26 cellular contexts compared by ENCODE assay signal in the genomic region with DNA sequence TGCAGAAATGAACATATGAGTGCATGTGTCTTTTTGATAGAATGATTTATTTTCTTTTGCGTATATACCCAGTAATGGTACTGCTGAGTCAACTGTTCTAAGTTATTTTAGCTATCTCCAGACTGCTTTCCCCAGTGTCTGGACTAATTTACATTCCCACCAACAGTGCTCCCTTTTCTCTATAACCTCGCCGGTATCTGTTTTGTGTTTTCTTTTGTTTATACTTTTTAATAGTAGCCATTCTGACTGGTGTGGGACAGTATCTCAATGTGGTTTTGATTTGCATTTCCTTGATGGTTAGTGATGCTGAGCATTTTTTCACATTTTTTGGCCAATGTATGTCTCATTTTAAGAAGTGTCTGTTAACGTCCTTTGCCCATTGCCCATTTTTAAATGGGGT.
DNase-seq lines count a peak whose midpoint lies in the region; FAIRE-seq and TF ChIP-seq lines count a peak whose summit lies in the region.
"Had no signal": no experiment of that assay in that cellular context is flagged by ENCODE, and none has a peak within 500 bp of the region (broad histone marks: within the 10 kb centered on the region; RNA-seq: fewer than 3 reads in every experiment).

No MANE protein-coding gene starts in this region.

- no peak overlapping the region for H2BK120ac ChIP-seq in mesenchymal stem cell (ENCODE audit: low read depth, low read length)

- no peak overlapping the region for H3K4me3 Mint-ChIP-seq in astrocyte (ENCODE audit: unreplicated experiment)
- H3K4me3 Mint-ChIP-seq: CD14-positive monocyte; CD4-positive, alpha-beta T cell; CD8-positive, alpha-beta memory T cell had no signal

- no peaks in the 10 kb centered on the region for H3K27me3 ChIP-seq in astrocyte (ENCODE audit: insufficient read depth, low read length)
- no peaks in the 10 kb centered on the region for H3K27me3 ChIP-seq in mesenchymal stem cell (ENCODE audit: control insufficient read depth in 1 of 2, insufficient read depth in 1 of 2, low read length in 2 of 2)
- no peaks in the 10 kb centered on the region for H3K27me3 ChIP-seq in prostate gland (replicated peaks; ENCODE audit: insufficient read depth)
- H3K27me3 ChIP-seq: BE2C; BLaER1 treated with 17β-estradiol and CSF1 and Interleukin-3, amounts not matched to agents 10 nM and 100 nM had no signal

- 100% methylated on average over 2 of the region's 4 CpGs for WGBS in mesenchymal stem cell
- 85% methylated on average over 4 of the region's 4 CpGs for WGBS in prostate gland

- no peaks in the 10 kb centered on the region for H4K20me1 ChIP-seq in astrocyte (ENCODE audit: insufficient read depth, low read length)
- H4K20me1 ChIP-seq: BLaER1 treated with 17β-estradiol and CSF1 and Interleukin-3, amounts not matched to agents 10 nM and 100 nM had no signal

- H3K18ac ChIP-seq in mesenchymal stem cell (ENCODE audit: low read depth in 1 of 2, low read length in 2 of 2): no peak overlapping the region

- no peak overlapping the region for H3K14ac ChIP-seq in mesenchymal stem cell (ENCODE audit: low read length in 2 of 2)

- H3K27me3 Mint-ChIP-seq in astrocyte (ENCODE audit: low read depth, unreplicated experiment): no peaks in the 10 kb centered on the region
- H3K27me3 Mint-ChIP-seq: CD4-positive, alpha-beta T cell; CD8-positive, alpha-beta memory T cell had no signal

- H3K36me3 Mint-ChIP-seq in astrocyte (ENCODE audit: low read depth, unreplicated experiment): no peaks in the 10 kb centered on the region
- H3K36me3 Mint-ChIP-seq: CD14-positive monocyte; CD8-positive, alpha-beta memory T cell had no signal

- H3K9me3 ChIP-seq in astrocyte (ENCODE audit: insufficient read depth, low read depth, low read length) (no peaks in the 10 kb centered on the region), mesenchymal stem cell (ENCODE audit: control insufficient read depth, low read length) (no peaks in the 10 kb centered on the region), prostate gland (no peaks in the 10 kb centered on the region)
- H3K9me3 ChIP-seq: A549; BE2C; BLaER1 treated with 17β-estradiol and CSF1 and Interleukin-3, amounts not matched to agents 10 nM and 100 nM had no signal

- DNase-seq in astrocyte (ENCODE audit: low read depth) (peak; percentile 60), fibroblast of mammary gland (ENCODE audit: low read depth) (peak; percentile 24), mesenchymal stem cell (peak; percentile 17), prostate gland (ENCODE audit: low spot score) (no peak), mesenteric fat pad (ENCODE audit: low spot score) (no peak), HuH-7.5 (ENCODE audit: low spot score) (no peak)
- DNase-seq: 8988T; ACHN; AML-193; BE2C; CD4-positive, alpha-beta T cell; CD8-positive, alpha-beta memory T cell; DMS 273 treated with DMSO at 0.1 percent for 48 hours; DMS79; EL; GDM1; GM23248; H7; HCEC 1CT had no signal

- no peak overlapping the region for H2AK5ac ChIP-seq in mesenchymal stem cell (ENCODE audit: low read length, severe bottlenecking)

- H2AFZ ChIP-seq in astrocyte (ENCODE audit: low read depth, low read length) (no peak overlapping the region), mesenchymal stem cell (ENCODE audit: low read depth, low read length) (no peak overlapping the region)
- H2AFZ ChIP-seq: GM23248 had no signal

- H3K36me3 ChIP-seq in astrocyte (ENCODE audit: insufficient read depth, low read length) (no peaks in the 10 kb centered on the region), mesenchymal stem cell (ENCODE audit: control insufficient read depth in 1 of 2, insufficient read depth in 2 of 2, low read depth in 1 of 2, low read length in 2 of 2) (no peaks in the 10 kb centered on the region), prostate gland (no peaks in the 10 kb centered on the region)
- H3K36me3 ChIP-seq: BE2C; BLaER1 treated with 17β-estradiol and CSF1 and Interleukin-3, amounts not matched to agents 10 nM and 100 nM had no signal

- no peak for TF ChIP-seq POLR2A in prostate gland (IDR thresholded peaks at IDR 0.05)

- no peak overlapping the region for H2BK12ac ChIP-seq in mesenchymal stem cell (ENCODE audit: low read length in 2 of 2)

- FAIRE-seq in astrocyte (lab: Jason Lieb, UNC) (no peak), endometrium (lab: Jason Lieb, UNC) (peak; percentile 98)
- FAIRE-seq: A549, GM12878, GM19239, H1 had no signal

- no peak overlapping the region for H4K8ac ChIP-seq in mesenchymal stem cell (ENCODE audit: low read length)

- H3K27ac ChIP-seq in astrocyte (ENCODE audit: low read depth, low read length): no peak overlapping the region
- H3K27ac ChIP-seq in mesenchymal stem cell (ENCODE audit: low read length, poor library complexity, severe bottlenecking): no peak overlapping the region
- no peak overlapping the region for H3K27ac ChIP-seq in prostate gland
- H3K27ac ChIP-seq: A549; BLaER1 treated with 17β-estradiol and CSF1 and Interleukin-3, amounts not matched to agents 10 nM and 100 nM; GM23248 had no signal

- H3K4ac ChIP-seq in mesenchymal stem cell (ENCODE audit: low read depth in 1 of 2, low read length in 2 of 2): no peak overlapping the region

- H3K27ac Mint-ChIP-seq in astrocyte (ENCODE audit: unreplicated experiment): no peak overlapping the region
- H3K27ac Mint-ChIP-seq: CD14-positive monocyte; CD4-positive, alpha-beta T cell; CD8-positive, alpha-beta memory T cell had no signal

- no peak overlapping the region for H3K23ac ChIP-seq in mesenchymal stem cell (ENCODE audit: low read length in 2 of 2)

- H3K4me1 ChIP-seq in astrocyte (ENCODE audit: insufficient read depth, low read length) (peaks cover 9% of the 10 kb centered on the region), mesenchymal stem cell (ENCODE audit: control insufficient read depth, insufficient read depth, low read depth, low read length) (no peaks in the 10 kb centered on the region), prostate gland (replicated peaks) (no peaks in the 10 kb centered on the region)
- H3K4me1 ChIP-seq: A549; BE2C; BLaER1 treated with 17β-estradiol and CSF1 and Interleukin-3, amounts not matched to agents 10 nM and 100 nM had no signal

- no peak overlapping the region for H3K4me3 ChIP-seq in astrocyte (ENCODE audit: insufficient read depth, low read depth, low read length)
- H3K4me3 ChIP-seq in fibroblast of mammary gland (ENCODE audit: control insufficient read depth, low read depth, low read length): no peak overlapping the region
- H3K4me3 ChIP-seq in mesenchymal stem cell (ENCODE audit: insufficient read depth in 1 of 2, low read depth in 1 of 2, low read length in 2 of 2): no peak overlapping the region
- H3K4me3 ChIP-seq in prostate gland: no peak overlapping the region
- H3K4me3 ChIP-seq: A549; BLaER1 treated with 17β-estradiol and CSF1 and Interleukin-3, amounts not matched to agents 10 nM and 100 nM; GM12878; GM23248 had no signal

- TF ChIP-seq CTCF in astrocyte (IDR thresholded peaks at IDR 0.05; ENCODE audit: insufficient read depth, low read depth, low read length) (no peak), fibroblast of mammary gland (conservative IDR thresholded peaks at IDR 0.05; ENCODE audit: control insufficient read depth, insufficient read depth, low read depth, low read length) (no peak), prostate gland (IDR thresholded peaks at IDR 0.05) (no peak)

- H2BK15ac ChIP-seq in mesenchymal stem cell (ENCODE audit: low read depth, poor library complexity, severe bottlenecking): no peak overlapping the region

- peaks cover 7% of the 10 kb centered on the region for H3K4me1 Mint-ChIP-seq in astrocyte (ENCODE audit: low read depth, unreplicated experiment)
- H3K4me1 Mint-ChIP-seq: CD14-positive monocyte; CD8-positive, alpha-beta memory T cell had no signal

- no peaks in the 10 kb centered on the region for H3K79me2 ChIP-seq in astrocyte (ENCODE audit: insufficient read depth, low read length)

- peaks cover 1% of the 10 kb centered on the region for H3K9me3 Mint-ChIP-seq in astrocyte (ENCODE audit: unreplicated experiment)

- H3K4me2 ChIP-seq in astrocyte (ENCODE audit: low read length) (no peak overlapping the region), mesenchymal stem cell (ENCODE audit: low read length, poor library complexity, severe bottlenecking) (no peak overlapping the region)
- H3K4me2 ChIP-seq: A549; BLaER1 treated with 17β-estradiol and CSF1 and Interleukin-3, amounts not matched to agents 10 nM and 100 nM had no signal

- H4K91ac ChIP-seq in mesenchymal stem cell (ENCODE audit: low read length): no peak overlapping the region

- H3K9ac ChIP-seq in astrocyte (ENCODE audit: low read length) (no peak overlapping the region), mesenchymal stem cell (ENCODE audit: low read length) (no peak overlapping the region)
- H3K9ac ChIP-seq: BLaER1 treated with 17β-estradiol and CSF1 and Interleukin-3, amounts not matched to agents 10 nM and 100 nM; GM23248 had no signal

- no peaks in the 10 kb centered on the region for H3K79me1 ChIP-seq in mesenchymal stem cell (replicated peaks; ENCODE audit: low read length, poor library complexity, severe bottlenecking)

- H2BK5ac ChIP-seq in mesenchymal stem cell (ENCODE audit: low read depth, low read length, poor library complexity, severe bottlenecking): no peak overlapping the region

- intact Hi-C loops in prostate gland (cut with DNase I): no loop called here

Comparison
In these comparisons a context has a peak if more than half of its experiments do, and no peak if none do; other contexts are left out.
1. DNase-seq: peak in astrocyte (single experiment), fibroblast of mammary gland (single experiment) and mesenchymal stem cell (single experiment); none in prostate gland (single experiment), mesenteric fat pad (single experiment) and HuH-7.5 (single experiment).